Comparison of ENCODE assay signal across 8 cellular contexts in the genomic region with DNA sequence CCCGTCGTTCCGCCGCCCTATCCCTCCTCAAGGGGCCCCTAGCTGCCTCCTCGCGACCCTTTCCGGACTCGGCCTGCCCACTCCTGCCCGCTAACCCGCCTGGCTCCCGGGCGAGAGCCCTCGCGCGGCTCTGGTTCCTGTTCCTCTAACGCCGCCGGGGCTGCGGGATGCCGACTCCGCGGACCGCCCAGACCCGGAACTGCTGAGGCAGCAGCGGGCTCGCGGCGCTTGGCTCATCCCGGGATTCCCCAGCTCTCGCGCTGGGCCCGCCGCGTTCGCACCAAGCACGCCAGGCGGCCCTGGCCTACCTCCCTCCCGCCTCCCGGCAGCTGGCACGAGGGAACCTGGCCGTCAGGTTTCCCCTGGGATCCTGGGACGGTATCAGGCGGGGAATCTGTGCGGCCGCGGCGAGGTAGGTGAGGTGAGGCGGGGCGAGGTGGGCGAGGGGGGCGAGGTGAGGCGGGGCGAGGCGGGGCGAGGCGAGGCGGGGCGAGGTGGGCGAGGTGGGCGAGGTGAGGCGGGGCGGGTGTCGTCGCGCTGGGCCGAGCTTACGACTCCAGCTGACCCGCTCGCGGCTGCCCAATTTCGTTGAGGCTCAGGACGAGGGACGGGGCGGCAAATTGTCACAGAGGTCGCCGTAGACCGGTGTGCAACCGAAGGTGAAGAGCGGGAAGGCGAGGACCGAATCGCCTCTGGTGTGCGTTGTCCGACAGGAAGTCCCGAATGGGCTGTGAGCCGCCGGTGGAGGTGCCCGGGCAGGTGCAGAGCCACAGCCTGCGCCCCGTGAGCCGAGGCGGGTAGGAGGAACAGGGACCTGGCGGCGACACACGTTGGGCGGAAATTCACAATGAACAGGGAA. TPM values are rescaled to one million over a fixed set of nuclear protein-coding genes. Genes with fewer than 3 reads are reported as not detected.
A peak's percentile ranks its signal among the peaks of the same experiment; 100 is the strongest.
DNase-seq lines count a peak whose midpoint lies in the region; TF ChIP-seq lines count a peak whose summit lies in the region.

Gene CCDC122 (minus strand): TSS at position 418 of the 859 bp plus-strand sequence. CDS start 10,364 bp downstream, outside the sequence.
Gene LACC1 (plus strand): TSS at position 582 of the 859 bp plus-strand sequence. CDS start 1,082 bp downstream, outside the sequence.

- H3K4me1 ChIP-seq in breast epithelium = no peaks in the 10 kb centered on the region
- H3K4me1 ChIP-seq in spleen = peaks cover 14 to 42% (median 31%) of the 10 kb centered on the region in 6 donors

- H3K27ac ChIP-seq in WERI-Rb-1 (peak within 1 kb of the TSS; percentile 42), breast epithelium (peak within 1 kb of the TSS; percentile 96 to 99), spleen (peak within 1 kb of the TSS; percentile 92 to 98 (median 97))

- 0 to 2% (median 1%) methylated on average over 49 to 96 of the region's 96 CpGs for WGBS in spleen, 5 donors

- H3K9me3 ChIP-seq in MG63 (no peaks in the 10 kb centered on the region), WERI-Rb-1 (ENCODE audit: severe bottlenecking) (no peaks in the 10 kb centered on the region), breast epithelium (no peaks in the 10 kb centered on the region), spleen (peaks cover 0 to 7% (median 2%) of the 10 kb centered on the region in 8 donors)

- peak within 1 kb of the TSS; percentile 71 for H3K4me3 ChIP-seq in MG63
- peak within 1 kb of the TSS; percentile 60 for H3K4me3 ChIP-seq in WERI-Rb-1 (ENCODE audit: low read depth, low read length)
- peak within 1 kb of the TSS; percentile 81 to 95 (median 83) for H3K4me3 ChIP-seq in breast epithelium
- H3K4me3 ChIP-seq in spleen = peak within 1 kb of the TSS; percentile 56 to 83 (median 68)

- TF ChIP-seq CTCF in WERI-Rb-1 (IDR thresholded peaks at IDR 0.05; ENCODE audit: low read depth, low read length) = no peak
- no peak for TF ChIP-seq CTCF in breast epithelium (IDR thresholded peaks at IDR 0.05)
- TF ChIP-seq CTCF in spleen (IDR thresholded peaks at IDR 0.05 in 8 of 11, conservative IDR thresholded peaks at IDR 0.05 in 3 of 11) = peak in 3 of 11 experiments; percentile 10 to 15 (median 11)

- H3K36me3 ChIP-seq in MG63 (no peaks in the 10 kb centered on the region), WERI-Rb-1 (no peaks in the 10 kb centered on the region), breast epithelium (no peaks in the 10 kb centered on the region), spleen (no peaks in the 10 kb centered on the region)

- peak; percentile 53 for TF ChIP-seq POLR2A in GM10847 (IDR thresholded peaks at IDR 0.05; ENCODE audit: extremely low read depth, insufficient read length)
- peak; percentile 60 for TF ChIP-seq POLR2A in breast epithelium (IDR thresholded peaks at IDR 0.05)
- TF ChIP-seq POLR2A in spleen (IDR thresholded peaks at IDR 0.05) = peak in 2 of 3 donors; percentile 67 to 75

- H3K27me3 ChIP-seq in MG63 = no peaks in the 10 kb centered on the region
- H3K27me3 ChIP-seq in WERI-Rb-1 (ENCODE audit: insufficient read depth, low read depth, severe bottlenecking) = no peaks in the 10 kb centered on the region
- H3K27me3 ChIP-seq in breast epithelium = no peaks in the 10 kb centered on the region
- H3K27me3 ChIP-seq in spleen (replicated peaks in 1 of 7) = no peaks in the 10 kb centered on the region

- peak; percentile 62 for DNase-seq in GOT3 (lab: John Stamatoyannopoulos, UW)
- peak; percentile 85 for DNase-seq in MG63
- DNase-seq in WERI-Rb-1 = peak; percentile 43
- peak; percentile 77 to 91 for DNase-seq in breast epithelium (ENCODE audit: low spot score in 2 of 2)
- peak; percentile 86 for DNase-seq in iPS-NIHi7 (ENCODE audit: extremely low spot score)
- peak; percentile 97 for DNase-seq in spleen
- DNase-seq in NCI-H2081 treated with DMSO at 0.1 percent for 48 hours (lab: John Stamatoyannopoulos, UW) = no peak

- intact Hi-C loops in breast epithelium (cut with DNase I; ENCODE audit: low total_unique reads) = no loop called here
- intact Hi-C loops in spleen (cut with DNase I; ENCODE audit: low total_unique reads) = loop anchor here (10.0 kb wide), 1 partner anchor 905 kb away; no protein-coding TSS in a partner anchor

RNA-seq across cellular contexts. Expression of gene CCDC122, which starts in this region (rescaled TPM):
- 1.4 TPM in 1 of 2 replicates, not detected in the other for total RNA-seq in MG63 (2014; rRNA removed; shearing (Covaris generic); ENCODE audit: low replicate concordance)
- total RNA-seq in breast epithelium (10 to 100 TPM in 2 of 3 donors, 1 to 10 TPM in 1; 5.9 to 50.9 (median 13.9) TPM), spleen (10 to 100 TPM in 1 of 7 donors, 1 to 10 TPM in 6; 3.6 to 10.9 (median 7.3) TPM)
- 1 to 10 TPM; 3.6 to 8.1 (median 5.5) TPM for polyA plus RNA-seq in spleen

RNA-seq across cellular contexts. Expression of gene LACC1, which starts in this region (rescaled TPM):
- 1.2 and 2.2 TPM in 2 replicates for total RNA-seq in MG63 (2014; rRNA removed; shearing (Covaris generic); ENCODE audit: low replicate concordance)
- total RNA-seq in breast epithelium (10 to 100 TPM in 2 of 3 donors, 1 to 10 TPM in 1; 8.2 to 11.1 (median 10.4) TPM), spleen (10 to 100 TPM in 6 of 7 donors, 1 to 10 TPM in 1; 7.9 to 17.6 (median 13.2) TPM)
- polyA plus RNA-seq in spleen = 1 to 10 TPM; 3.0 to 4.3 (median 3.3) TPM

Comparison
In these comparisons a context has a peak if more than half of its experiments do, and no peak if none do; other contexts are left out.
1. H3K27ac ChIP-seq: peak in every context shown above with its lines; median percentile 98 in breast epithelium; 97 in spleen; 42 in WERI-Rb-1.